Comparison of ENCODE assay signal across 18 cellular contexts in genomic region chr6:13534536-13534935, GRCh38.
"Had no signal": no experiment of that assay in that cellular context is flagged by ENCODE, and none has a peak within 500 bp of the region (broad histone marks: within the 10 kb centered on the region; RNA-seq: fewer than 3 reads in every experiment).

No MANE protein-coding gene starts in this region.

- H3K4me2 ChIP-seq: KMS-11, SK-N-SH had no signal

- H3K27ac ChIP-seq: KMS-11, RWPE1 had no signal

- H3K4me3 ChIP-seq: K562 had no signal

- H3K9ac ChIP-seq: KMS-11, SK-N-SH had no signal

- H3K9me3 ChIP-seq: SK-N-SH had no signal

- DNase-seq: Kasumi-1, MM.1S, NCI-H1092 treated with DMSO at 0.1 percent for 48 hours, NCI-H1436, NCI-H187, NCI-H2029, NCI-H2081 treated with DMSO at 0.1 percent for 48 hours, NCI-H2171, NCI-H446, NCI-H510A, NCI-H524 treated with DMSO at 0.1 percent for 48 hours, NCI-H774, PC-3, SHP77, SK-N-SH had no signal
